ENCODE assay signal across 2 cellular contexts in the genomic region with DNA sequence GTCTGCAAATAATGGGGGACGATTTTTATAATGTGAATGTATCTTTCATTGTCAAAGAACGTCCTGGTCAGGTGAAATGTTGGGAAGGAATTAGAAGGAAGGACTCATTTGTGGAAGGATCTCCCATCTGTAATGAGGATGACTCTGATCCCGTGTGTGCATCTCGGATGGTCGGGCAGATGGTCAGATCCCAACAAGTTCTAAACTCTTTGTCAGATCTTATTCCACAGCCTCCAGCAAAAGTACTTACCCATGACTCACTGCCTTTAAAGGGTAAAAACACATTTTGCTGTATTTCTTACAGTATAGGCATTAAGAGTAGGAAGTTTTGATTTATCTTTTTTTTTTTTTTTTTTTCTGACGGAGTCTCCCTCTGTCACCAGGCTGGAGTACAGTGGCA.
TF ChIP-seq lines count a peak whose summit lies in the region.

No MANE protein-coding gene starts in this region.

TF ChIP-seq in SK-N-SH, 30 proteins besides CTCF, POLR2A, EP300 and RAD21:
- no peak for TF ChIP-seq IRF3 (IDR thresholded peaks at IDR 0.05; ENCODE audit: low read depth, low read length)
- TF ChIP-seq RFX5 (IDR thresholded peaks at IDR 0.05; ENCODE audit: low read length): no peak
- TF ChIP-seq SIN3A (IDR thresholded peaks at IDR 0.05; ENCODE audit: borderline replicate concordance, low read depth, low read length): no peak
- TF ChIP-seq MXI1 (IDR thresholded peaks at IDR 0.05; ENCODE audit: low read depth, low read length): no peak
- no peak for TF ChIP-seq RCOR1 (IDR thresholded peaks at IDR 0.05; ENCODE audit: low read length)
- no peak for TF ChIP-seq SMC3 (IDR thresholded peaks at IDR 0.05; ENCODE audit: low read depth, low read length)
- no peak for TF ChIP-seq NFIC (IDR thresholded peaks at IDR 0.05; ENCODE audit: borderline replicate concordance)
- TF ChIP-seq TAF1 (IDR thresholded peaks at IDR 0.05; ENCODE audit: borderline replicate concordance, low read depth, low read length): no peak

TF ChIP-seq in SK-N-SH treated with all-trans-retinoic acid at 6 μM for 48 hours, 23 proteins besides CTCF, POLR2A, EP300 and RAD21 (continued from another document):
- TF ChIP-seq, protein P1, sequence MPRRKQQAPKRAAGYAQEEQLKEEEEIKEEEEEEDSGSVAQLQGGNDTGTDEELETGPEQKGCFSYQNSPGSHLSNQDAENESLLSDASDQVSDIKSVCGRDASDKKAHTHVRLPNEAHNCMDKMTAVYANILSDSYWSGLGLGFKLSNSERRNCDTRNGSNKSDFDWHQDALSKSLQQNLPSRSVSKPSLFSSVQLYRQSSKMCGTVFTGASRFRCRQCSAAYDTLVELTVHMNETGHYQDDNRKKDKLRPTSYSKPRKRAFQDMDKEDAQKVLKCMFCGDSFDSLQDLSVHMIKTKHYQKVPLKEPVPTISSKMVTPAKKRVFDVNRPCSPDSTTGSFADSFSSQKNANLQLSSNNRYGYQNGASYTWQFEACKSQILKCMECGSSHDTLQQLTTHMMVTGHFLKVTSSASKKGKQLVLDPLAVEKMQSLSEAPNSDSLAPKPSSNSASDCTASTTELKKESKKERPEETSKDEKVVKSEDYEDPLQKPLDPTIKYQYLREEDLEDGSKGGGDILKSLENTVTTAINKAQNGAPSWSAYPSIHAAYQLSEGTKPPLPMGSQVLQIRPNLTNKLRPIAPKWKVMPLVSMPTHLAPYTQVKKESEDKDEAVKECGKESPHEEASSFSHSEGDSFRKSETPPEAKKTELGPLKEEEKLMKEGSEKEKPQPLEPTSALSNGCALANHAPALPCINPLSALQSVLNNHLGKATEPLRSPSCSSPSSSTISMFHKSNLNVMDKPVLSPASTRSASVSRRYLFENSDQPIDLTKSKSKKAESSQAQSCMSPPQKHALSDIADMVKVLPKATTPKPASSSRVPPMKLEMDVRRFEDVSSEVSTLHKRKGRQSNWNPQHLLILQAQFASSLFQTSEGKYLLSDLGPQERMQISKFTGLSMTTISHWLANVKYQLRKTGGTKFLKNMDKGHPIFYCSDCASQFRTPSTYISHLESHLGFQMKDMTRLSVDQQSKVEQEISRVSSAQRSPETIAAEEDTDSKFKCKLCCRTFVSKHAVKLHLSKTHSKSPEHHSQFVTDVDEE (CRISPR knock-in tag; IDR thresholded peaks at IDR 0.05): no peak
- TF ChIP-seq SNAI2 (CRISPR knock-in tag; IDR thresholded peaks at IDR 0.05): no peak
- TF ChIP-seq ZC3H10 (CRISPR knock-in tag; IDR thresholded peaks at IDR 0.05): no peak
- TF ChIP-seq GLIS3 (CRISPR knock-in tag; IDR thresholded peaks at IDR 0.05): no peak
- TF ChIP-seq PPARA (CRISPR knock-in tag; IDR thresholded peaks at IDR 0.05; ENCODE audit: borderline replicate concordance): no peak
- no peak for TF ChIP-seq ESRRG (CRISPR knock-in tag; IDR thresholded peaks at IDR 0.05)
- TF ChIP-seq, protein P2, sequence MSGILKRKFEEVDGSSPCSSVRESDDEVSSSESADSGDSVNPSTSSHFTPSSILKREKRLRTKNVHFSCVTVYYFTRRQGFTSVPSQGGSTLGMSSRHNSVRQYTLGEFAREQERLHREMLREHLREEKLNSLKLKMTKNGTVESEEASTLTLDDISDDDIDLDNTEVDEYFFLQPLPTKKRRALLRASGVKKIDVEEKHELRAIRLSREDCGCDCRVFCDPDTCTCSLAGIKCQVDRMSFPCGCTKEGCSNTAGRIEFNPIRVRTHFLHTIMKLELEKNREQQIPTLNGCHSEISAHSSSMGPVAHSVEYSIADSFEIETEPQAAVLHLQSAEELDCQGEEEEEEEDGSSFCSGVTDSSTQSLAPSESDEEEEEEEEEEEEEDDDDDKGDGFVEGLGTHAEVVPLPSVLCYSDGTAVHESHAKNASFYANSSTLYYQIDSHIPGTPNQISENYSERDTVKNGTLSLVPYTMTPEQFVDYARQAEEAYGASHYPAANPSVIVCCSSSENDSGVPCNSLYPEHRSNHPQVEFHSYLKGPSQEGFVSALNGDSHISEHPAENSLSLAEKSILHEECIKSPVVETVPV (CRISPR knock-in tag; IDR thresholded peaks at IDR 0.05): no peak
- TF ChIP-seq, protein P3, sequence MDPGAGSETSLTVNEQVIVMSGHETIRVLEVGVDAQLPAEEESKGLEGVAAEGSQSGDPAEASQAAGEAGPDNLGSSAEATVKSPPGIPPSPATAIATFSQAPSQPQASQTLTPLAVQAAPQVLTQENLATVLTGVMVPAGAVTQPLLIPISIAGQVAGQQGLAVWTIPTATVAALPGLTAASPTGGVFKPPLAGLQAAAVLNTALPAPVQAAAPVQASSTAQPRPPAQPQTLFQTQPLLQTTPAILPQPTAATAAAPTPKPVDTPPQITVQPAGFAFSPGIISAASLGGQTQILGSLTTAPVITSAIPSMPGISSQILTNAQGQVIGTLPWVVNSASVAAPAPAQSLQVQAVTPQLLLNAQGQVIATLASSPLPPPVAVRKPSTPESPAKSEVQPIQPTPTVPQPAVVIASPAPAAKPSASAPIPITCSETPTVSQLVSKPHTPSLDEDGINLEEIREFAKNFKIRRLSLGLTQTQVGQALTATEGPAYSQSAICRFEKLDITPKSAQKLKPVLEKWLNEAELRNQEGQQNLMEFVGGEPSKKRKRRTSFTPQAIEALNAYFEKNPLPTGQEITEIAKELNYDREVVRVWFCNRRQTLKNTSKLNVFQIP (CRISPR knock-in tag; IDR thresholded peaks at IDR 0.05; ENCODE audit: borderline replicate concordance, low read depth): no peak
- no peak for TF ChIP-seq ZNF70 (CRISPR knock-in tag; IDR thresholded peaks at IDR 0.05)
- no peak for TF ChIP-seq OSR1 (CRISPR knock-in tag; IDR thresholded peaks at IDR 0.05)
- TF ChIP-seq BACH2 (CRISPR knock-in tag; IDR thresholded peaks at IDR 0.05; ENCODE audit: borderline replicate concordance): no peak
- TF ChIP-seq TOX (CRISPR knock-in tag; IDR thresholded peaks at IDR 0.05; ENCODE audit: borderline replicate concordance): no peak
- TF ChIP-seq, protein P4, sequence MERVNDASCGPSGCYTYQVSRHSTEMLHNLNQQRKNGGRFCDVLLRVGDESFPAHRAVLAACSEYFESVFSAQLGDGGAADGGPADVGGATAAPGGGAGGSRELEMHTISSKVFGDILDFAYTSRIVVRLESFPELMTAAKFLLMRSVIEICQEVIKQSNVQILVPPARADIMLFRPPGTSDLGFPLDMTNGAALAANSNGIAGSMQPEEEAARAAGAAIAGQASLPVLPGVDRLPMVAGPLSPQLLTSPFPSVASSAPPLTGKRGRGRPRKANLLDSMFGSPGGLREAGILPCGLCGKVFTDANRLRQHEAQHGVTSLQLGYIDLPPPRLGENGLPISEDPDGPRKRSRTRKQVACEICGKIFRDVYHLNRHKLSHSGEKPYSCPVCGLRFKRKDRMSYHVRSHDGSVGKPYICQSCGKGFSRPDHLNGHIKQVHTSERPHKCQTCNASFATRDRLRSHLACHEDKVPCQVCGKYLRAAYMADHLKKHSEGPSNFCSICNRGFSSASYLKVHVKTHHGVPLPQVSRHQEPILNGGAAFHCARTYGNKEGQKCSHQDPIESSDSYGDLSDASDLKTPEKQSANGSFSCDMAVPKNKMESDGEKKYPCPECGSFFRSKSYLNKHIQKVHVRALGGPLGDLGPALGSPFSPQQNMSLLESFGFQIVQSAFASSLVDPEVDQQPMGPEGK (CRISPR knock-in tag; IDR thresholded peaks at IDR 0.05; ENCODE audit: borderline replicate concordance): no peak
- no peak for TF ChIP-seq ZFP3 (CRISPR knock-in tag; IDR thresholded peaks at IDR 0.05)
- TF ChIP-seq CSDC2 (CRISPR knock-in tag; IDR thresholded peaks at IDR 0.05): no peak
- TF ChIP-seq ZNF565 (CRISPR knock-in tag; conservative IDR thresholded peaks at IDR 0.05; ENCODE audit: low read depth): no peak
